In genomic region chr14:50357753-50358380, GRCh38 we compare ENCODE assay signal across 23 cellular contexts.
"Had no signal": no experiment of that assay in that cellular context is flagged by ENCODE, and none has a peak within 500 bp of the region (broad histone marks: within the 10 kb centered on the region; RNA-seq: fewer than 3 reads in every experiment).

No MANE protein-coding gene starts in this region.

- H3K4me3 Mint-ChIP-seq: activated B cell treated with CpG ODN at 0.5 μM for 24 hours; activated CD4-positive, alpha-beta T cell treated with anti-CD3 and anti-CD28 coated beads for 36 hours; activated naive CD8-positive, alpha-beta T cell treated with anti-CD3 and anti-CD28 coated beads for 36 hours; brain; natural killer cell treated with Interleukin-12 subunit alpha and Interleukin-12 subunit beta and Interleukin-15 and Interleukin-18, amount 100 ng/mL, for 72 hours; stimulated activated naive CD8-positive, alpha-beta T cell treated with anti-CD3 and anti-CD28 coated beads, Interleukin-15, Interleukin-2, amounts not matched to agents 100 ng/mL and 50 ng/mL, for 24 hours had no signal

- H3K4me1 ChIP-seq: uterus had no signal

- H3K4me3 ChIP-seq: sigmoid colon, tibial nerve, uterus had no signal

- H3K27me3 ChIP-seq: sigmoid colon, tibial nerve, uterus had no signal

- H3K27me3 Mint-ChIP-seq: activated B cell treated with CpG ODN at 0.5 μM for 24 hours; activated CD4-positive, alpha-beta T cell treated with anti-CD3 and anti-CD28 coated beads for 36 hours; activated naive CD8-positive, alpha-beta T cell treated with anti-CD3 and anti-CD28 coated beads for 36 hours; brain; natural killer cell treated with Interleukin-12 subunit alpha and Interleukin-12 subunit beta and Interleukin-15 and Interleukin-18, amount 100 ng/mL, for 72 hours; stimulated activated naive CD8-positive, alpha-beta T cell treated with anti-CD3 and anti-CD28 coated beads, Interleukin-15, Interleukin-2, amounts not matched to agents 100 ng/mL and 50 ng/mL, for 24 hours had no signal

- DNase-seq: activated B cell treated with CpG ODN at 0.5 μM for 24 hours; activated CD4-positive, alpha-beta T cell treated with anti-CD3 and anti-CD28 coated beads for 36 hours; activated CD4-positive, alpha-beta T cell treated with anti-CD3 and anti-CD28 coated beads, Interleukin-2, amount 50 U/mL, for 4 hours; activated naive CD4-positive, alpha-beta T cell treated with Interleukin-2 at 50 U/mL for 16 hours; activated naive CD8-positive, alpha-beta T cell treated with anti-CD3 and anti-CD28 coated beads for 36 hours; activated T-cell treated with anti-CD3 and anti-CD28 coated beads, Interleukin-2, amount 50 U/mL, for 48 hours; dermis blood vessel endothelial cell; effector memory CD4-positive, alpha-beta T cell; glutamatergic neuron; left ventricle myocardium superior; mammary epithelial cell; midbrain; sigmoid colon; stimulated activated CD4-positive, alpha-beta T cell treated with anti-CD3 and anti-CD28 coated beads, Interleukin-4, amount 100 ng/mL, for 24 hours; substantia nigra; T1000; uterus had no signal

- H3K9me3 Mint-ChIP-seq: brain; natural killer cell treated with Interleukin-12 subunit alpha and Interleukin-12 subunit beta and Interleukin-15 and Interleukin-18, amount 100 ng/mL, for 72 hours had no signal

- H3K36me3 ChIP-seq: uterus had no signal

- H3K27ac Mint-ChIP-seq: activated B cell treated with CpG ODN at 0.5 μM for 24 hours; activated CD4-positive, alpha-beta T cell treated with anti-CD3 and anti-CD28 coated beads for 36 hours; activated naive CD8-positive, alpha-beta T cell treated with anti-CD3 and anti-CD28 coated beads for 36 hours; brain; stimulated activated naive CD8-positive, alpha-beta T cell treated with anti-CD3 and anti-CD28 coated beads, Interleukin-15, Interleukin-2, amounts not matched to agents 100 ng/mL and 50 ng/mL, for 24 hours had no signal

- H3K27ac ChIP-seq: sigmoid colon, tibial nerve, uterus had no signal

- H3K9me3 ChIP-seq: sigmoid colon, tibial nerve, uterus had no signal

- ATAC-seq: activated CD4-positive, alpha-beta T cell treated with anti-CD3 and anti-CD28 coated beads for 36 hours; esophagus mucosa; left ventricle myocardium superior; natural killer cell treated with Interleukin-12 subunit alpha and Interleukin-12 subunit beta and Interleukin-15 and Interleukin-18, amount 100 ng/mL, for 72 hours had no signal

- FAIRE-seq: frontal cortex had no signal
